Comparison of ENCODE assay signal across 1 cellular context in genomic region chr18:24799720-24800119, GRCh38.
TF ChIP-seq lines count a peak whose summit lies in the region.

No MANE protein-coding gene starts in this region.

TF ChIP-seq in IMR-90, 13 proteins besides CTCF, POLR2A, EP300 and RAD21 (continued from another document):
- TF ChIP-seq, protein P1, sequence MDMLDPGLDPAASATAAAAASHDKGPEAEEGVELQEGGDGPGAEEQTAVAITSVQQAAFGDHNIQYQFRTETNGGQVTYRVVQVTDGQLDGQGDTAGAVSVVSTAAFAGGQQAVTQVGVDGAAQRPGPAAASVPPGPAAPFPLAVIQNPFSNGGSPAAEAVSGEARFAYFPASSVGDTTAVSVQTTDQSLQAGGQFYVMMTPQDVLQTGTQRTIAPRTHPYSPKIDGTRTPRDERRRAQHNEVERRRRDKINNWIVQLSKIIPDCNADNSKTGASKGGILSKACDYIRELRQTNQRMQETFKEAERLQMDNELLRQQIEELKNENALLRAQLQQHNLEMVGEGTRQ (IDR thresholded peaks at IDR 0.05; ENCODE audit: low read depth, low read length): no peak
- TF ChIP-seq, protein P2, sequence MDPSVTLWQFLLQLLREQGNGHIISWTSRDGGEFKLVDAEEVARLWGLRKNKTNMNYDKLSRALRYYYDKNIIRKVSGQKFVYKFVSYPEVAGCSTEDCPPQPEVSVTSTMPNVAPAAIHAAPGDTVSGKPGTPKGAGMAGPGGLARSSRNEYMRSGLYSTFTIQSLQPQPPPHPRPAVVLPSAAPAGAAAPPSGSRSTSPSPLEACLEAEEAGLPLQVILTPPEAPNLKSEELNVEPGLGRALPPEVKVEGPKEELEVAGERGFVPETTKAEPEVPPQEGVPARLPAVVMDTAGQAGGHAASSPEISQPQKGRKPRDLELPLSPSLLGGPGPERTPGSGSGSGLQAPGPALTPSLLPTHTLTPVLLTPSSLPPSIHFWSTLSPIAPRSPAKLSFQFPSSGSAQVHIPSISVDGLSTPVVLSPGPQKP (IDR thresholded peaks at IDR 0.05; ENCODE audit: borderline replicate concordance, low read depth, low read length): no peak
- no peak for TF ChIP-seq CEBPB (IDR thresholded peaks at IDR 0.05; ENCODE audit: low read depth, low read length)
